ENCODE assay signal across 10 cellular contexts in genomic region chr7:159143780-159144755, GRCh38. TPM values are rescaled to one million over a fixed set of nuclear protein-coding genes. Genes with fewer than 3 reads are reported as not detected.
DNase-seq lines count a peak whose midpoint lies in the region; ATAC-seq, FAIRE-seq and TF ChIP-seq lines count a peak whose summit lies in the region.
"Had no signal": no experiment of that assay in that cellular context is flagged by ENCODE, and none has a peak within 500 bp of the region (broad histone marks: within the 10 kb centered on the region; RNA-seq: fewer than 3 reads in every experiment).

No MANE protein-coding gene starts in this region.

- TF ChIP-seq CTCF in LNCaP clone FGC (IDR thresholded peaks at IDR 0.05; ENCODE audit: control insufficient read depth, extremely low read depth, insufficient read depth) (no peak), D721Med (IDR thresholded peaks at IDR 0.05; ENCODE audit: insufficient read depth, missing control alignments) (no peak), OCI-LY7 (conservative IDR thresholded peaks at IDR 0.05; ENCODE audit: low read length) (no peak)

- FAIRE-seq in D721Med (lab: Jason Lieb, UNC) = no peak

- H3K79me2 ChIP-seq in OCI-LY7 (ENCODE audit: insufficient read depth, low read depth, low read length) = no peaks in the 10 kb centered on the region

- H4K20me1 ChIP-seq in OCI-LY7 (ENCODE audit: insufficient read depth, low read length) = no peaks in the 10 kb centered on the region

- no peak overlapping the region for H3K4me2 ChIP-seq in OCI-LY7 (ENCODE audit: low read length)

- peak; percentile 51 to 86 for ATAC-seq in activated naive CD4-positive, alpha-beta T cell treated with anti-CD3 and anti-CD28 coated beads, Interleukin-2, amount 50 U/mL, for 72 hours

- intact Hi-C loops in OCI-LY7 (cut with micrococcal nuclease; ENCODE audit: unreplicated experiment) = no loop called here

- H3K36me3 Mint-ChIP-seq in activated naive CD4-positive, alpha-beta T cell treated with anti-CD3 and anti-CD28 coated beads, Interleukin-2, amount 50 U/mL, for 72 hours = no peaks in the 10 kb centered on the region

- H3K9me3 Mint-ChIP-seq in activated naive CD4-positive, alpha-beta T cell treated with anti-CD3 and anti-CD28 coated beads, Interleukin-2, amount 50 U/mL, for 72 hours = no peaks in the 10 kb centered on the region

- no peak for DNase-seq in LNCaP clone FGC (ENCODE audit: low read depth)
- peak in 1 of 2 donors; percentile 33 for DNase-seq in activated naive CD4-positive, alpha-beta T cell treated with anti-CD3 and anti-CD28 coated beads, Interleukin-2, amount 50 U/mL, for 72 hours (ENCODE audit: low spot score in 2 of 2)
- peak; percentile 41 for DNase-seq in iPS-NIHi7 (ENCODE audit: extremely low spot score)
- DNase-seq in stimulated activated CD4-positive, alpha-beta T cell treated with anti-CD3 and anti-CD28 coated beads, Interleukin-4, amount 100 ng/mL, for 1 hour = peak; percentile 16
- DNase-seq in D721Med (ENCODE audit: insufficient read length, low spot score) = no peak
- DNase-seq in OCI-LY7 (ENCODE audit: low spot score) = no peak
- no peak for DNase-seq in NCI-H2196 treated with DMSO at 0.1 percent for 48 hours (lab: John Stamatoyannopoulos, UW; ENCODE audit: unreplicated experiment)
- DNase-seq in foreskin melanocyte = no peak
- DNase-seq: MM.1S had no signal

- no peak overlapping the region for H3K27ac Mint-ChIP-seq in activated naive CD4-positive, alpha-beta T cell treated with anti-CD3 and anti-CD28 coated beads, Interleukin-2, amount 50 U/mL, for 72 hours

- H2AFZ ChIP-seq in OCI-LY7 (ENCODE audit: low read length) = no peak overlapping the region

- no peak overlapping the region for H3K27ac ChIP-seq in OCI-LY7 (ENCODE audit: low read depth, low read length, poor library complexity, severe bottlenecking)
- H3K27ac ChIP-seq: adrenal gland had no signal

- H3K4me1 ChIP-seq in OCI-LY7 (ENCODE audit: insufficient read depth, low read length, poor library complexity, severe bottlenecking) = no peaks in the 10 kb centered on the region

- no TSS peak for BruUV-seq in OCI-LY7 (replicated peaks; lab: Mats Ljungman, UMichigan)

- no peaks in the 10 kb centered on the region for H3K9me3 ChIP-seq in OCI-LY7 (ENCODE audit: low read length)
- H3K9me3 ChIP-seq: adrenal gland had no signal

- H3K4me3 ChIP-seq in LNCaP clone FGC (ENCODE audit: low read depth, low read length) (peak overlapping the region; percentile 46), OCI-LY7 (ENCODE audit: low read depth, low read length, poor library complexity, severe bottlenecking) (no peak overlapping the region)

- H3K9me2 ChIP-seq in OCI-LY7 (ENCODE audit: insufficient read depth, low read length) = no peaks in the 10 kb centered on the region

- CTCF ChIA-PET in OCI-LY7 (lab: Charles Lee; ENCODE audit: unreplicated experiment) = no interaction called here

- H3K36me3 ChIP-seq in OCI-LY7 (ENCODE audit: insufficient read depth, low read length) = no peaks in the 10 kb centered on the region
- H3K36me3 ChIP-seq: adrenal gland had no signal

- POLR2A ChIA-PET in OCI-LY7 (lab: Charles Lee) = no interaction called here

RNA-seq across cellular contexts. Expression of gene VIPR2, which starts 0.6 kb away (rescaled TPM):
- 1 to 10 TPM in 1 of 2 donors, under 1 TPM in 1; 0.55 to 1.8 TPM for total RNA-seq in activated naive CD4-positive, alpha-beta T cell treated with anti-CD3 and anti-CD28 coated beads, Interleukin-2, amount 50 U/mL, for 72 hours
- not detected in 2 replicates for total RNA-seq in OCI-LY7 (2014; rRNA removed; shearing (Covaris generic))
- not detected in 2 replicates for total RNA-seq in OCI-LY7 (2022)

Comparison
In these comparisons a context has a peak if more than half of its experiments do, and no peak if none do; other contexts are left out.
1. DNase-seq: peak in iPS-NIHi7 (single experiment) and stimulated activated CD4-positive, alpha-beta T cell treated with anti-CD3 and anti-CD28 coated beads, Interleukin-4, amount 100 ng/mL, for 1 hour (single experiment); none in LNCaP clone FGC (single experiment), D721Med (single experiment), OCI-LY7 (single experiment), NCI-H2196 treated with DMSO at 0.1 percent for 48 hours (single experiment) and foreskin melanocyte (single experiment).